ENCODE assay signal across 1 cellular context in the genomic region with DNA sequence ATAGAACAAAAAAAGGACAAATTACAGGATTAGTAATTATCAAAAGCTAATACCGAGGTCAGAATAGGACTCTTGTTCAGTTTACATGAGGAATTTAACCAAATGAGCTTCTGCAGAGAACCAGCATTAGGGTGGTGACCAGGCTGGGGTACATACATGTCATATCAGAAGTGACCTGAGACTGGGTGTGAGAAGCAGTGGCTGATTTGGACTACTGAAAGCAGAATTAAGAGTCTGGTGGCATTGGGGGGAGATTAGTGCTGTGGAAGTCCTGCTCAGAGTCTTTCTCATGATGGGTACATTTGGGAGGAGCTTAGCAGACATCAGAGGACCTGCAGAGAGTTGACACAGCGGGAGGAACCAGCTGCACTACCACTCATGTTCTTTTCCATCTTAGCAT.
TF ChIP-seq lines count a peak whose summit lies in the region.

No MANE protein-coding gene starts in this region.

TF ChIP-seq in HCT116, 20 proteins besides CTCF, POLR2A, EP300 and RAD21 (continued from another document):
- TF ChIP-seq ZNF274 (IDR thresholded peaks at IDR 0.05; ENCODE audit: low read depth, low read length) = no peak
- no peak for TF ChIP-seq SP1 (IDR thresholded peaks at IDR 0.05; ENCODE audit: low read depth)
- TF ChIP-seq MAX (IDR thresholded peaks at IDR 0.05) = no peak
- no peak for TF ChIP-seq REST (IDR thresholded peaks at IDR 0.05; ENCODE audit: low read depth)
- no peak for TF ChIP-seq JUND (IDR thresholded peaks at IDR 0.05)
